ENCODE assay signal across 9 cellular contexts in genomic region chr1:201650608-201650933, GRCh38.
A peak's percentile ranks its signal among the peaks of the same experiment; 100 is the strongest.
DNase-seq lines count a peak whose midpoint lies in the region; ATAC-seq and TF ChIP-seq lines count a peak whose summit lies in the region.
"Had no signal": no experiment of that assay in that cellular context is flagged by ENCODE, and none has a peak within 500 bp of the region (broad histone marks: within the 10 kb centered on the region; RNA-seq: fewer than 3 reads in every experiment).

No MANE protein-coding gene starts in this region.

- H3K79me2 ChIP-seq in SK-N-SH (ENCODE audit: insufficient read depth), result peaks cover 93% of the 10 kb centered on the region

- no peak for TF ChIP-seq POLR2A in upper lobe of left lung (IDR thresholded peaks at IDR 0.05)

- no peak overlapping the region for H2AFZ ChIP-seq in SK-N-SH (ENCODE audit: low read depth)

- peaks cover 53% of the 10 kb centered on the region for H3K27me3 Mint-ChIP-seq in activated CD8-positive, alpha-beta memory T cell treated with anti-CD3 and anti-CD28 coated beads, Interleukin-2, amount 10 ng/mL, durations not matched to agents 7 days and 5 days

- H3K4me1 ChIP-seq in SK-N-SH (ENCODE audit: control insufficient read depth in 1 of 2, insufficient read depth in 2 of 2, low read depth in 1 of 2, low read length in 1 of 2) (peaks cover 54 to 69% of the 10 kb centered on the region in 2 experiments), ectodermal cell (ENCODE audit: control insufficient read depth, insufficient read depth, low read length) (peaks cover 41% of the 10 kb centered on the region), muscle layer of colon (ENCODE audit: insufficient read depth, low read length) (peaks cover 24% of the 10 kb centered on the region), upper lobe of left lung (peaks cover 22 to 34% (median 33%) of the 10 kb centered on the region in 4 donors)

- CTCF ChIA-PET in SK-N-SH (lab: Yijun Ruan, JAX), result interaction anchor here (0.8 to 6.6 kb wide), 6 partner anchors 54 to 178 kb away, joined by 3 to 75 read pairs (median 8); partner anchors contain the start of gene IPO9
- CTCF ChIA-PET in activated CD8-positive, alpha-beta memory T cell treated with anti-CD3 and anti-CD28 coated beads, Interleukin-2, amount 10 ng/mL, durations not matched to agents 7 days and 5 days (lab: Charles Lee), result no interaction called here

- H3K27ac Mint-ChIP-seq in activated CD8-positive, alpha-beta memory T cell treated with anti-CD3 and anti-CD28 coated beads, Interleukin-2, amount 10 ng/mL, durations not matched to agents 7 days and 5 days, result no peak overlapping the region
- H3K27ac Mint-ChIP-seq: activated CD4-positive, alpha-beta memory T cell treated with anti-CD3 and anti-CD28 coated beads, Interleukin-2, amount 10 ng/mL, durations not matched to agents 7 days and 5 days had no signal

- peak overlapping the region; percentile 92 for H3K4me2 ChIP-seq in SK-N-SH

- TF ChIP-seq RAD21 in SK-N-SH (IDR thresholded peaks at IDR 0.05; ENCODE audit: low read length), result no peak

- H3K36me3 Mint-ChIP-seq in activated CD8-positive, alpha-beta memory T cell treated with anti-CD3 and anti-CD28 coated beads, Interleukin-2, amount 10 ng/mL, durations not matched to agents 7 days and 5 days, result no peaks in the 10 kb centered on the region

- H3K27ac ChIP-seq in SK-N-SH (ENCODE audit: low read depth in 2 of 2, low read length in 1 of 2), result peak overlapping the region in 1 of 2 experiments; percentile 50; a peak in 1 of 4 replicates
- H3K27ac ChIP-seq in ectodermal cell (ENCODE audit: insufficient read depth, low read depth, low read length, poor library complexity, severe bottlenecking), result no peak overlapping the region
- H3K27ac ChIP-seq in muscle layer of colon (ENCODE audit: low read depth, low read length), result no peak overlapping the region
- no peak overlapping the region for H3K27ac ChIP-seq in upper lobe of left lung

- no peak for ATAC-seq in SK-N-SH treated with all-trans-retinoic acid at 6 μM for 48 hours
- ATAC-seq in upper lobe of left lung (ENCODE audit: low FRiP score in 2 of 2), result no peak
- ATAC-seq in activated CD8-positive, alpha-beta memory T cell treated with anti-CD3 and anti-CD28 coated beads, Interleukin-2, amount 10 ng/mL, durations not matched to agents 7 days and 5 days, result no peak
- no peak for ATAC-seq in HG02642 (IDR thresholded peaks at IDR 0.05; ENCODE audit: poor library complexity, unreplicated experiment)

- POLR2A ChIA-PET in SK-N-SH (lab: Yijun Ruan, JAX), result interaction anchor here (0.7 to 2.9 kb wide), 8 partner anchors 12 to 91 kb away, joined by 3 to 13 read pairs (median 4); no protein-coding TSS in a partner anchor

- H3F3A ChIP-seq in SK-N-SH (replicated peaks; ENCODE audit: insufficient read depth), result peaks cover 35% of the 10 kb centered on the region

- H3K9me2 ChIP-seq in SK-N-SH, result no peaks in the 10 kb centered on the region

- TF ChIP-seq CTCF in SK-N-SH (IDR thresholded peaks at IDR 0.05) (no peak), upper lobe of left lung (IDR thresholded peaks at IDR 0.05) (no peak)

- no peaks in the 10 kb centered on the region for H3K9me3 Mint-ChIP-seq in activated CD8-positive, alpha-beta memory T cell treated with anti-CD3 and anti-CD28 coated beads, Interleukin-2, amount 10 ng/mL, durations not matched to agents 7 days and 5 days (ENCODE audit: low read depth)
- H3K9me3 Mint-ChIP-seq: activated CD4-positive, alpha-beta memory T cell treated with anti-CD3 and anti-CD28 coated beads, Interleukin-2, amount 10 ng/mL, durations not matched to agents 7 days and 5 days had no signal

- H4K20me1 ChIP-seq in SK-N-SH (ENCODE audit: insufficient read depth), result peaks cover 66% of the 10 kb centered on the region

- H3K9me3 ChIP-seq in SK-N-SH, result no peaks in the 10 kb centered on the region
- no peaks in the 10 kb centered on the region for H3K9me3 ChIP-seq in ectodermal cell (ENCODE audit: control insufficient read depth, low read length)
- H3K9me3 ChIP-seq in muscle layer of colon (ENCODE audit: low read length), result no peaks in the 10 kb centered on the region
- H3K9me3 ChIP-seq in upper lobe of left lung, result no peaks in the 10 kb centered on the region

- DNase-seq in SK-N-SH (no peak), upper lobe of left lung (no peak), HuH-7.5 (ENCODE audit: low spot score) (no peak)
- DNase-seq in activated CD8-positive, alpha-beta memory T cell treated with anti-CD3 and anti-CD28 coated beads, Interleukin-2, amount 10 ng/mL, durations not matched to agents 7 days and 5 days, result no peak
- DNase-seq: activated CD4-positive, alpha-beta memory T cell treated with anti-CD3 and anti-CD28 coated beads, Interleukin-2, amount 10 ng/mL, durations not matched to agents 7 days and 5 days had no signal

- peaks cover 13 to 34% of the 10 kb centered on the region in 2 experiments for H3K36me3 ChIP-seq in SK-N-SH (replicated peaks in 1 of 2; ENCODE audit: control insufficient read depth in 1 of 2, insufficient read depth in 2 of 2, low read length in 1 of 2)
- no peaks in the 10 kb centered on the region for H3K36me3 ChIP-seq in ectodermal cell (ENCODE audit: control insufficient read depth, insufficient read depth, low read length)
- H3K36me3 ChIP-seq in muscle layer of colon (ENCODE audit: insufficient read depth, low read length), result no peaks in the 10 kb centered on the region
- H3K36me3 ChIP-seq in upper lobe of left lung, result peaks cover 0 to 9% (median 0%) of the 10 kb centered on the region in 4 donors

- no peak overlapping the region for H3K4me3 Mint-ChIP-seq in activated CD8-positive, alpha-beta memory T cell treated with anti-CD3 and anti-CD28 coated beads, Interleukin-2, amount 10 ng/mL, durations not matched to agents 7 days and 5 days
- H3K4me3 Mint-ChIP-seq: activated CD4-positive, alpha-beta memory T cell treated with anti-CD3 and anti-CD28 coated beads, Interleukin-2, amount 10 ng/mL, durations not matched to agents 7 days and 5 days had no signal

- 85% methylated on average over 2 of the region's 13 CpGs for WGBS in SK-N-SH (ENCODE audit: low lambda C conversion rate)
- WGBS in ectodermal cell, 2 experiments, result 6 to 7% methylated on average over 13 of the region's 13 CpGs
- WGBS in upper lobe of left lung, 2 donors, result 68 to 75% methylated on average over 13 of the region's 13 CpGs

- H3K9ac ChIP-seq in SK-N-SH (peak overlapping the region; percentile 58; the same call in 1 of the 2 replicates), muscle layer of colon (ENCODE audit: low read length) (no peak overlapping the region)

- TF ChIP-seq EP300 in SK-N-SH (IDR thresholded peaks at IDR 0.05; ENCODE audit: borderline replicate concordance in 1 of 2, low read depth in 1 of 2, low read length in 1 of 2) (no peak), upper lobe of left lung (IDR thresholded peaks at IDR 0.05) (no peak)

- no peaks in the 10 kb centered on the region for H3K4me1 Mint-ChIP-seq in activated CD8-positive, alpha-beta memory T cell treated with anti-CD3 and anti-CD28 coated beads, Interleukin-2, amount 10 ng/mL, durations not matched to agents 7 days and 5 days
- H3K4me1 Mint-ChIP-seq: activated CD4-positive, alpha-beta memory T cell treated with anti-CD3 and anti-CD28 coated beads, Interleukin-2, amount 10 ng/mL, durations not matched to agents 7 days and 5 days had no signal

- H3K27me3 ChIP-seq in SK-N-SH (ENCODE audit: insufficient read depth) (no peaks in the 10 kb centered on the region), ectodermal cell (ENCODE audit: control insufficient read depth, insufficient read depth, low read length, poor library complexity, severe bottlenecking) (peaks cover 53% of the 10 kb centered on the region), muscle layer of colon (ENCODE audit: control insufficient read depth in 1 of 2, insufficient read depth in 2 of 2, low read length in 2 of 2) (no peaks in the 10 kb centered on the region), upper lobe of left lung (peaks cover 0 to 4% (median 1%) of the 10 kb centered on the region in 4 donors)

- H3K4me3 ChIP-seq in SK-N-SH (ENCODE audit: low read depth in 2 of 2, low read length in 1 of 2), result peak overlapping the region; percentile 55 to 63
- peak overlapping the region; percentile 50 for H3K4me3 ChIP-seq in ectodermal cell (ENCODE audit: insufficient read depth, low read depth, low read length)
- peak overlapping the region; percentile 56 to 75 for H3K4me3 ChIP-seq in muscle layer of colon (ENCODE audit: low read depth in 1 of 2, low read length in 2 of 2)
- peak overlapping the region in 3 of 4 donors; percentile 46 to 62 (median 47) for H3K4me3 ChIP-seq in upper lobe of left lung

TF ChIP-seq in SK-N-SH, 30 proteins besides CTCF, POLR2A, EP300 and RAD21 (continues in another document):
- TF ChIP-seq FOXJ3 (CRISPR knock-in tag; IDR thresholded peaks at IDR 0.05), result no peak
- no peak for TF ChIP-seq IRF3 (IDR thresholded peaks at IDR 0.05; ENCODE audit: low read depth, low read length)
- no peak for TF ChIP-seq SIN3A (IDR thresholded peaks at IDR 0.05; ENCODE audit: borderline replicate concordance, low read depth, low read length)
- no peak for TF ChIP-seq FOXM1 (IDR thresholded peaks at IDR 0.05; ENCODE audit: low read depth)

TF ChIP-seq in SK-N-SH treated with all-trans-retinoic acid at 6 μM for 48 hours, 23 proteins besides CTCF, POLR2A, EP300 and RAD21:
- TF ChIP-seq SNAI2 (CRISPR knock-in tag; IDR thresholded peaks at IDR 0.05) (no peak), ISL1 (CRISPR knock-in tag; IDR thresholded peaks at IDR 0.05) (no peak), GLIS3 (CRISPR knock-in tag; IDR thresholded peaks at IDR 0.05) (no peak)
